ENCODE assay signal across 1 cellular context in the genomic region with DNA sequence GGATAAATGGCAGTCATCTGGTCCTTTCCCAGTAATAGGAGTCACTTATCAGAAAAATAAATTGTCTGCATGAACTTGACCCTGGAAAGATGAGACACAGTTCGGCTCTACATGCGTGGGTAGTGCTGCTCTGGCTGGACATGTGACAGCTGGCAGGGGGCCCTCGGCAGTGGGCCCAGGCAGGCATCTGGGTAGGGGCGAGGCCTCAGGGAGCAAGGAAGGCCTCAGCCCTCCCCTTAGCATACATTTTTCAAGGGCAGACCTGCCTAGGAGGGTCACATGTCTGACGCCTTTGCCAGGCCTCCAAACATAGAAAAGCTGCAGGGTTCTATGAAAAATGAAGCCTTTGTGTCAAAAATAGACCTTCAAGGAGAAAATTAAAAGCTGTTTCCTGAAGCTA.
A peak's percentile ranks its signal among the peaks of the same experiment; 100 is the strongest.
TF ChIP-seq lines count a peak whose summit lies in the region.

No MANE protein-coding gene starts in this region.

TF ChIP-seq in HepG2, 621 proteins besides CTCF, POLR2A, EP300 and RAD21 (continues in another document):
- TF ChIP-seq, protein P1, sequence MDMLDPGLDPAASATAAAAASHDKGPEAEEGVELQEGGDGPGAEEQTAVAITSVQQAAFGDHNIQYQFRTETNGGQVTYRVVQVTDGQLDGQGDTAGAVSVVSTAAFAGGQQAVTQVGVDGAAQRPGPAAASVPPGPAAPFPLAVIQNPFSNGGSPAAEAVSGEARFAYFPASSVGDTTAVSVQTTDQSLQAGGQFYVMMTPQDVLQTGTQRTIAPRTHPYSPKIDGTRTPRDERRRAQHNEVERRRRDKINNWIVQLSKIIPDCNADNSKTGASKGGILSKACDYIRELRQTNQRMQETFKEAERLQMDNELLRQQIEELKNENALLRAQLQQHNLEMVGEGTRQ (IDR thresholded peaks at IDR 0.05; ENCODE audit: low read depth, low read length) = no peak
- TF ChIP-seq, protein P1 (CRISPR knock-in tag; IDR thresholded peaks at IDR 0.05; ENCODE audit: borderline replicate concordance) = peak; percentile 38; the same call in 1 of the 2 replicates
- TF ChIP-seq ZBTB7B (CRISPR knock-in tag; IDR thresholded peaks at IDR 0.05) (0 out of 2 replicates have a peak, but pooled peaks have one; percentile 44), SOX13 (IDR thresholded peaks at IDR 0.05) (no peak), SOX13 (CRISPR knock-in tag; conservative IDR thresholded peaks at IDR 0.05 in 1 of 2, IDR thresholded peaks at IDR 0.05 in 1 of 2) (peak in 1 of 2 experiments; percentile 23; a peak in 1 of 4 replicates), KAT8 (CRISPR knock-in tag; IDR thresholded peaks at IDR 0.05) (0 out of 2 replicates have a peak, but pooled peaks have one; percentile 26), KDM2A (CRISPR knock-in tag; IDR thresholded peaks at IDR 0.05; ENCODE audit: borderline replicate concordance, low read depth) (0 out of 2 replicates have a peak, but pooled peaks have one; percentile 27), ERF (CRISPR knock-in tag; IDR thresholded peaks at IDR 0.05) (0 out of 2 replicates have a peak, but pooled peaks have one; percentile 14), ZSCAN12 (CRISPR knock-in tag; IDR thresholded peaks at IDR 0.05) (no peak), ZNF780A (CRISPR knock-in tag; IDR thresholded peaks at IDR 0.05) (peak; percentile 87), RARA (CRISPR knock-in tag; IDR thresholded peaks at IDR 0.05) (peak; percentile 36; the same call in 1 of the 2 replicates), GATAD2A (CRISPR knock-in tag; IDR thresholded peaks at IDR 0.05) (0 out of 2 replicates have a peak, but pooled peaks have one; percentile 18), MYC (CRISPR knock-in tag; IDR thresholded peaks at IDR 0.05; ENCODE audit: borderline replicate concordance) (0 out of 2 replicates have a peak, but pooled peaks have one; percentile 40), HMG20A (CRISPR knock-in tag; IDR thresholded peaks at IDR 0.05; ENCODE audit: borderline replicate concordance) (peak; percentile 29; the same call in 1 of the 2 replicates), HOXA3 (CRISPR knock-in tag; IDR thresholded peaks at IDR 0.05) (peak; percentile 44; the same call in 1 of the 2 replicates), HCFC1 (IDR thresholded peaks at IDR 0.05; ENCODE audit: low read depth, low read length) (no peak), ZNF777 (CRISPR knock-in tag; IDR thresholded peaks at IDR 0.05) (no peak), ZFX (CRISPR knock-in tag; IDR thresholded peaks at IDR 0.05; ENCODE audit: low read depth) (peak; percentile 68), FOXA3 (CRISPR knock-in tag; IDR thresholded peaks at IDR 0.05) (0 out of 2 replicates have a peak, but pooled peaks have one; percentile 5), SALL1 (CRISPR knock-in tag; IDR thresholded peaks at IDR 0.05) (peak; percentile 67), HNRNPUL1 (IDR thresholded peaks at IDR 0.05; ENCODE audit: low read depth, low read length) (no peak), ZNF790 (CRISPR knock-in tag; IDR thresholded peaks at IDR 0.05; ENCODE audit: borderline replicate concordance) (no peak), ZSCAN25 (CRISPR knock-in tag; IDR thresholded peaks at IDR 0.05) (peak; percentile 92), TEAD3 (CRISPR knock-in tag; optimal IDR thresholded peaks at IDR 0.05; ENCODE audit: borderline replicate concordance) (peak; percentile 12)
- TF ChIP-seq, protein P2, sequence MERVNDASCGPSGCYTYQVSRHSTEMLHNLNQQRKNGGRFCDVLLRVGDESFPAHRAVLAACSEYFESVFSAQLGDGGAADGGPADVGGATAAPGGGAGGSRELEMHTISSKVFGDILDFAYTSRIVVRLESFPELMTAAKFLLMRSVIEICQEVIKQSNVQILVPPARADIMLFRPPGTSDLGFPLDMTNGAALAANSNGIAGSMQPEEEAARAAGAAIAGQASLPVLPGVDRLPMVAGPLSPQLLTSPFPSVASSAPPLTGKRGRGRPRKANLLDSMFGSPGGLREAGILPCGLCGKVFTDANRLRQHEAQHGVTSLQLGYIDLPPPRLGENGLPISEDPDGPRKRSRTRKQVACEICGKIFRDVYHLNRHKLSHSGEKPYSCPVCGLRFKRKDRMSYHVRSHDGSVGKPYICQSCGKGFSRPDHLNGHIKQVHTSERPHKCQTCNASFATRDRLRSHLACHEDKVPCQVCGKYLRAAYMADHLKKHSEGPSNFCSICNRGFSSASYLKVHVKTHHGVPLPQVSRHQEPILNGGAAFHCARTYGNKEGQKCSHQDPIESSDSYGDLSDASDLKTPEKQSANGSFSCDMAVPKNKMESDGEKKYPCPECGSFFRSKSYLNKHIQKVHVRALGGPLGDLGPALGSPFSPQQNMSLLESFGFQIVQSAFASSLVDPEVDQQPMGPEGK (CRISPR knock-in tag; IDR thresholded peaks at IDR 0.05) = peak; percentile 38; the same call in 1 of the 2 replicates
- TF ChIP-seq, protein P3, sequence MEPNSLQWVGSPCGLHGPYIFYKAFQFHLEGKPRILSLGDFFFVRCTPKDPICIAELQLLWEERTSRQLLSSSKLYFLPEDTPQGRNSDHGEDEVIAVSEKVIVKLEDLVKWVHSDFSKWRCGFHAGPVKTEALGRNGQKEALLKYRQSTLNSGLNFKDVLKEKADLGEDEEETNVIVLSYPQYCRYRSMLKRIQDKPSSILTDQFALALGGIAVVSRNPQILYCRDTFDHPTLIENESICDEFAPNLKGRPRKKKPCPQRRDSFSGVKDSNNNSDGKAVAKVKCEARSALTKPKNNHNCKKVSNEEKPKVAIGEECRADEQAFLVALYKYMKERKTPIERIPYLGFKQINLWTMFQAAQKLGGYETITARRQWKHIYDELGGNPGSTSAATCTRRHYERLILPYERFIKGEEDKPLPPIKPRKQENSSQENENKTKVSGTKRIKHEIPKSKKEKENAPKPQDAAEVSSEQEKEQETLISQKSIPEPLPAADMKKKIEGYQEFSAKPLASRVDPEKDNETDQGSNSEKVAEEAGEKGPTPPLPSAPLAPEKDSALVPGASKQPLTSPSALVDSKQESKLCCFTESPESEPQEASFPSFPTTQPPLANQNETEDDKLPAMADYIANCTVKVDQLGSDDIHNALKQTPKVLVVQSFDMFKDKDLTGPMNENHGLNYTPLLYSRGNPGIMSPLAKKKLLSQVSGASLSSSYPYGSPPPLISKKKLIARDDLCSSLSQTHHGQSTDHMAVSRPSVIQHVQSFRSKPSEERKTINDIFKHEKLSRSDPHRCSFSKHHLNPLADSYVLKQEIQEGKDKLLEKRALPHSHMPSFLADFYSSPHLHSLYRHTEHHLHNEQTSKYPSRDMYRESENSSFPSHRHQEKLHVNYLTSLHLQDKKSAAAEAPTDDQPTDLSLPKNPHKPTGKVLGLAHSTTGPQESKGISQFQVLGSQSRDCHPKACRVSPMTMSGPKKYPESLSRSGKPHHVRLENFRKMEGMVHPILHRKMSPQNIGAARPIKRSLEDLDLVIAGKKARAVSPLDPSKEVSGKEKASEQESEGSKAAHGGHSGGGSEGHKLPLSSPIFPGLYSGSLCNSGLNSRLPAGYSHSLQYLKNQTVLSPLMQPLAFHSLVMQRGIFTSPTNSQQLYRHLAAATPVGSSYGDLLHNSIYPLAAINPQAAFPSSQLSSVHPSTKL (CRISPR knock-in tag; IDR thresholded peaks at IDR 0.05) = peak; percentile 35; the same call in 1 of the 2 replicates
- TF ChIP-seq, protein P4, sequence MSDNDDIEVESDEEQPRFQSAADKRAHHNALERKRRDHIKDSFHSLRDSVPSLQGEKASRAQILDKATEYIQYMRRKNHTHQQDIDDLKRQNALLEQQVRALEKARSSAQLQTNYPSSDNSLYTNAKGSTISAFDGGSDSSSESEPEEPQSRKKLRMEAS (IDR thresholded peaks at IDR 0.05) = peak; percentile 51
- TF ChIP-seq, protein P5, sequence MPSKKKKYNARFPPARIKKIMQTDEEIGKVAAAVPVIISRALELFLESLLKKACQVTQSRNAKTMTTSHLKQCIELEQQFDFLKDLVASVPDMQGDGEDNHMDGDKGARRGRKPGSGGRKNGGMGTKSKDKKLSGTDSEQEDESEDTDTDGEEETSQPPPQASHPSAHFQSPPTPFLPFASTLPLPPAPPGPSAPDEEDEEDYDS (CRISPR knock-in tag; IDR thresholded peaks at IDR 0.05) = no peak
- TF ChIP-seq, protein P6, sequence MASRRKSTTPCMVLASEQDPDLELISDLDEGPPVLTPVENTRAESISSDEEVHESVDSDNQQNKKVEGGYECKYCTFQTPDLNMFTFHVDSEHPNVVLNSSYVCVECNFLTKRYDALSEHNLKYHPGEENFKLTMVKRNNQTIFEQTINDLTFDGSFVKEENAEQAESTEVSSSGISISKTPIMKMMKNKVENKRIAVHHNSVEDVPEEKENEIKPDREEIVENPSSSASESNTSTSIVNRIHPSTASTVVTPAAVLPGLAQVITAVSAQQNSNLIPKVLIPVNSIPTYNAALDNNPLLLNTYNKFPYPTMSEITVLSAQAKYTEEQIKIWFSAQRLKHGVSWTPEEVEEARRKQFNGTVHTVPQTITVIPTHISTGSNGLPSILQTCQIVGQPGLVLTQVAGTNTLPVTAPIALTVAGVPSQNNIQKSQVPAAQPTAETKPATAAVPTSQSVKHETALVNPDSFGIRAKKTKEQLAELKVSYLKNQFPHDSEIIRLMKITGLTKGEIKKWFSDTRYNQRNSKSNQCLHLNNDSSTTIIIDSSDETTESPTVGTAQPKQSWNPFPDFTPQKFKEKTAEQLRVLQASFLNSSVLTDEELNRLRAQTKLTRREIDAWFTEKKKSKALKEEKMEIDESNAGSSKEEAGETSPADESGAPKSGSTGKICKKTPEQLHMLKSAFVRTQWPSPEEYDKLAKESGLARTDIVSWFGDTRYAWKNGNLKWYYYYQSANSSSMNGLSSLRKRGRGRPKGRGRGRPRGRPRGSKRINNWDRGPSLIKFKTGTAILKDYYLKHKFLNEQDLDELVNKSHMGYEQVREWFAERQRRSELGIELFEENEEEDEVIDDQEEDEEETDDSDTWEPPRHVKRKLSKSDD (CRISPR knock-in tag; IDR thresholded peaks at IDR 0.05; ENCODE audit: low read depth) = no peak
- TF ChIP-seq, protein P7, sequence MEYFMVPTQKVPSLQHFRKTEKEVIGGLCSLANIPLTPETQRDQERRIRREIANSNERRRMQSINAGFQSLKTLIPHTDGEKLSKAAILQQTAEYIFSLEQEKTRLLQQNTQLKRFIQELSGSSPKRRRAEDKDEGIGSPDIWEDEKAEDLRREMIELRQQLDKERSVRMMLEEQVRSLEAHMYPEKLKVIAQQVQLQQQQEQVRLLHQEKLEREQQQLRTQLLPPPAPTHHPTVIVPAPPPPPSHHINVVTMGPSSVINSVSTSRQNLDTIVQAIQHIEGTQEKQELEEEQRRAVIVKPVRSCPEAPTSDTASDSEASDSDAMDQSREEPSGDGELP (IDR thresholded peaks at IDR 0.05; ENCODE audit: borderline replicate concordance, low read depth) = peak; percentile 37; the same call in 1 of the 2 replicates
- TF ChIP-seq, protein P8, sequence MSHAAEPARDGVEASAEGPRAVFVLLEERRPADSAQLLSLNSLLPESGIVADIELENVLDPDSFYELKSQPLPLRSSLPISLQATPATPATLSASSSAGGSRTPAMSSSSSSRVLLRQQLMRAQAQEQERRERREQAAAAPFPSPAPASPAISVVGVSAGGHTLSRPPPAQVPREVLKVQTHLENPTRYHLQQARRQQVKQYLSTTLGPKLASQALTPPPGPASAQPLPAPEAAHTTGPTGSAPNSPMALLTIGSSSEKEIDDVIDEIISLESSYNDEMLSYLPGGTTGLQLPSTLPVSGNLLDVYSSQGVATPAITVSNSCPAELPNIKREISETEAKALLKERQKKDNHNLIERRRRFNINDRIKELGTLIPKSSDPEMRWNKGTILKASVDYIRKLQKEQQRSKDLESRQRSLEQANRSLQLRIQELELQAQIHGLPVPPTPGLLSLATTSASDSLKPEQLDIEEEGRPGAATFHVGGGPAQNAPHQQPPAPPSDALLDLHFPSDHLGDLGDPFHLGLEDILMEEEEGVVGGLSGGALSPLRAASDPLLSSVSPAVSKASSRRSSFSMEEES (CRISPR knock-in tag; IDR thresholded peaks at IDR 0.05) = peak; percentile 59; the same call in 1 of the 2 replicates
- TF ChIP-seq, protein P9, sequence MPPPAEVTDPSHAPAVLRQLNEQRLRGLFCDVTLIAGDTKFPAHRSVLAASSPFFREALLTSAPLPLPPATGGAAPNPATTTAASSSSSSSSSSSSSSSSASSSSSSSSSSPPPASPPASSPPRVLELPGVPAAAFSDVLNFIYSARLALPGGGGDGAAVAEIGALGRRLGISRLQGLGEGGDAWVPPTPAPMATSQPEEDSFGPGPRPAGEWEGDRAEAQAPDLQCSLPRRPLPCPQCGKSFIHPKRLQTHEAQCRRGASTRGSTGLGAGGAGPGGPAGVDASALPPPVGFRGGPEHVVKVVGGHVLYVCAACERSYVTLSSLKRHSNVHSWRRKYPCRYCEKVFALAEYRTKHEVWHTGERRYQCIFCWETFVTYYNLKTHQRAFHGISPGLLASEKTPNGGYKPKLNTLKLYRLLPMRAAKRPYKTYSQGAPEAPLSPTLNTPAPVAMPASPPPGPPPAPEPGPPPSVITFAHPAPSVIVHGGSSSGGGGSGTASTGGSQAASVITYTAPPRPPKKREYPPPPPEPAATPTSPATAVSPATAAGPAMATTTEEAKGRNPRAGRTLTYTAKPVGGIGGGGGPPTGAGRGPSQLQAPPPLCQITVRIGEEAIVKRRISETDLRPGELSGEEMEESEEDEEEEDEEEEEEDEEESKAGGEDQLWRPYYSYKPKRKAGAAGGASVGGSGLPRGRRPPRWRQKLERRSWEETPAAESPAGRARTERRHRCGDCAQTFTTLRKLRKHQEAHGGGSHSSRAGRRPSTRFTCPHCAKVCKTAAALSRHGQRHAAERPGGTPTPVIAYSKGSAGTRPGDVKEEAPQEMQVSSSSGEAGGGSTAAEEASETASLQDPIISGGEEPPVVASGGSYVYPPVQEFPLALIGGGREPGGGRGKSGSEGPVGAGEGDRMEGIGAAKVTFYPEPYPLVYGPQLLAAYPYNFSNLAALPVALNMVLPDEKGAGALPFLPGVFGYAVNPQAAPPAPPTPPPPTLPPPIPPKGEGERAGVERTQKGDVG (CRISPR knock-in tag; IDR thresholded peaks at IDR 0.05; ENCODE audit: borderline replicate concordance) = no peak
